In genomic region chr4:129641179-129641578, GRCh38 we compare ENCODE assay signal across 9 cellular contexts.
A peak's percentile ranks its signal among the peaks of the same experiment; 100 is the strongest.
DNase-seq lines count a peak whose midpoint lies in the region; ATAC-seq and TF ChIP-seq lines count a peak whose summit lies in the region.
"Had no signal": no experiment of that assay in that cellular context is flagged by ENCODE, and none has a peak within 500 bp of the region (broad histone marks: within the 10 kb centered on the region; RNA-seq: fewer than 3 reads in every experiment).

No MANE protein-coding gene starts in this region.

- H3K9me3 Mint-ChIP-seq in activated CD8-positive, alpha-beta T cell treated with anti-CD3 and anti-CD28 coated beads, Interleukin-2, amount 10 ng/mL, durations not matched to agents 7 days and 5 days (ENCODE audit: insufficient read depth) = no peaks in the 10 kb centered on the region
- H3K9me3 Mint-ChIP-seq: IgD-negative memory B cell had no signal

- POLR2A ChIA-PET in activated CD8-positive, alpha-beta T cell treated with anti-CD3 and anti-CD28 coated beads, Interleukin-2, amount 10 ng/mL, durations not matched to agents 7 days and 5 days (lab: Charles Lee) = no interaction called here

- DNase-seq in AG09319 (ENCODE audit: extremely low read depth, low read depth) (peak; percentile 3), GM13976 (ENCODE audit: low spot score) (peak; percentile 19), NCI-H510A (lab: John Stamatoyannopoulos, UW) (peak; percentile 0), fibroblast of the conjunctiva (ENCODE audit: low read depth) (peak; percentile 30)
- DNase-seq in activated CD8-positive, alpha-beta T cell treated with anti-CD3 and anti-CD28 coated beads, Interleukin-2, amount 10 ng/mL, durations not matched to agents 7 days and 5 days = peak; percentile 63
- DNase-seq in effector memory CD4-positive, alpha-beta T cell = no peak

- no peak overlapping the region for H3K9ac ChIP-seq in parathyroid adenoma

- H3K27me3 ChIP-seq in parathyroid adenoma (ENCODE audit: control insufficient read depth, insufficient read depth, low read length) = no peaks in the 10 kb centered on the region
- H3K27me3 ChIP-seq in effector memory CD4-positive, alpha-beta T cell (replicated peaks; ENCODE audit: control insufficient read depth, insufficient read depth, low read length, poor library complexity, severe bottlenecking) = no peaks in the 10 kb centered on the region

- H3K36me3 Mint-ChIP-seq in activated CD8-positive, alpha-beta T cell treated with anti-CD3 and anti-CD28 coated beads, Interleukin-2, amount 10 ng/mL, durations not matched to agents 7 days and 5 days (ENCODE audit: low read depth) = no peaks in the 10 kb centered on the region
- H3K36me3 Mint-ChIP-seq: IgD-negative memory B cell had no signal

- no peaks in the 10 kb centered on the region for H3K36me3 ChIP-seq in parathyroid adenoma (ENCODE audit: control insufficient read depth, insufficient read depth, low read length)
- H3K36me3 ChIP-seq in effector memory CD4-positive, alpha-beta T cell (ENCODE audit: control insufficient read depth, insufficient read depth, low read length) = no peaks in the 10 kb centered on the region

- H3K4me3 ChIP-seq in parathyroid adenoma (ENCODE audit: low read depth, low read length) = no peak overlapping the region
- no peak overlapping the region for H3K4me3 ChIP-seq in effector memory CD4-positive, alpha-beta T cell (ENCODE audit: insufficient read depth, low read depth, low read length, poor library complexity, severe bottlenecking)

- no peaks in the 10 kb centered on the region for H3K4me1 Mint-ChIP-seq in activated CD8-positive, alpha-beta T cell treated with anti-CD3 and anti-CD28 coated beads, Interleukin-2, amount 10 ng/mL, durations not matched to agents 7 days and 5 days (ENCODE audit: low read depth)
- H3K4me1 Mint-ChIP-seq: IgD-negative memory B cell had no signal

- no peaks in the 10 kb centered on the region for H3K9me3 ChIP-seq in parathyroid adenoma (ENCODE audit: control insufficient read depth, low read length)
- no peaks in the 10 kb centered on the region for H3K9me3 ChIP-seq in effector memory CD4-positive, alpha-beta T cell (ENCODE audit: control insufficient read depth, low read length)

- H3K4me1 ChIP-seq in parathyroid adenoma = no peaks in the 10 kb centered on the region
- no peaks in the 10 kb centered on the region for H3K4me1 ChIP-seq in effector memory CD4-positive, alpha-beta T cell (ENCODE audit: control insufficient read depth, insufficient read depth, low read length, poor library complexity, severe bottlenecking)

- H3K27ac ChIP-seq in parathyroid adenoma = no peak overlapping the region
- no peak overlapping the region for H3K27ac ChIP-seq in effector memory CD4-positive, alpha-beta T cell (ENCODE audit: insufficient read depth, low read length, poor library complexity, severe bottlenecking)

- CTCF ChIA-PET in activated CD8-positive, alpha-beta T cell treated with anti-CD3 and anti-CD28 coated beads, Interleukin-2, amount 10 ng/mL, durations not matched to agents 7 days and 5 days (lab: Charles Lee) = interaction anchor here (0.8 to 2.7 kb wide), 11 partner anchors 8 to 294 kb away, joined by 3 to 23 read pairs (median 3); no protein-coding TSS in a partner anchor

- H2AFZ ChIP-seq in parathyroid adenoma = no peak overlapping the region

- no peak overlapping the region for H3K4me3 Mint-ChIP-seq in activated CD8-positive, alpha-beta T cell treated with anti-CD3 and anti-CD28 coated beads, Interleukin-2, amount 10 ng/mL, durations not matched to agents 7 days and 5 days
- H3K4me3 Mint-ChIP-seq: IgD-negative memory B cell had no signal

- no peak overlapping the region for H3K27ac Mint-ChIP-seq in activated CD8-positive, alpha-beta T cell treated with anti-CD3 and anti-CD28 coated beads, Interleukin-2, amount 10 ng/mL, durations not matched to agents 7 days and 5 days
- H3K27ac Mint-ChIP-seq: IgD-negative memory B cell had no signal

- no peaks in the 10 kb centered on the region for H3K27me3 Mint-ChIP-seq in activated CD8-positive, alpha-beta T cell treated with anti-CD3 and anti-CD28 coated beads, Interleukin-2, amount 10 ng/mL, durations not matched to agents 7 days and 5 days (ENCODE audit: low read depth)
- H3K27me3 Mint-ChIP-seq: IgD-negative memory B cell had no signal

- no peaks in the 10 kb centered on the region for H3K79me2 ChIP-seq in parathyroid adenoma

- peak; percentile 81 for ATAC-seq in HG02973 (IDR thresholded peaks at IDR 0.05; ENCODE audit: unreplicated experiment)
- ATAC-seq in activated CD8-positive, alpha-beta T cell treated with anti-CD3 and anti-CD28 coated beads, Interleukin-2, amount 10 ng/mL, durations not matched to agents 7 days and 5 days = no peak

- no peak overlapping the region for H3K4me2 ChIP-seq in parathyroid adenoma (ENCODE audit: low read length)

- peak; percentile 76 for TF ChIP-seq CTCF in AG09319 (IDR thresholded peaks at IDR 0.05; ENCODE audit: low read depth, low read length)
- peak; percentile 82 for TF ChIP-seq CTCF in GM13976 (IDR thresholded peaks at IDR 0.05; ENCODE audit: borderline replicate concordance, control extremely low read depth, extremely low read depth, insufficient read depth, missing control alignments)
- peak; percentile 44 for TF ChIP-seq CTCF in parathyroid adenoma (IDR thresholded peaks at IDR 0.05)

- in situ Hi-C loops in GM13976 (cut with MboI; ENCODE audit: low sequenced_read_pairs, unreplicated experiment) = loop anchor here (10.0 kb wide), 1 partner anchor 276 kb away; no protein-coding TSS in a partner anchor

Comparison
In these comparisons a context has a peak if more than half of its experiments do, and no peak if none do; other contexts are left out.
1. DNase-seq: peak in AG09319 (single experiment), GM13976 (single experiment), NCI-H510A (single experiment), activated CD8-positive, alpha-beta T cell treated with anti-CD3 and anti-CD28 coated beads, Interleukin-2, amount 10 ng/mL, durations not matched to agents 7 days and 5 days (single experiment) and fibroblast of the conjunctiva (single experiment); none in effector memory CD4-positive, alpha-beta T cell (0 of 3).
2. Peak in every context shown above with its lines, with median percentiles within 50 percentile points of each other: CTCF ChIP-seq.